Comparison of ENCODE assay signal across 18 cellular contexts in the genomic region with DNA sequence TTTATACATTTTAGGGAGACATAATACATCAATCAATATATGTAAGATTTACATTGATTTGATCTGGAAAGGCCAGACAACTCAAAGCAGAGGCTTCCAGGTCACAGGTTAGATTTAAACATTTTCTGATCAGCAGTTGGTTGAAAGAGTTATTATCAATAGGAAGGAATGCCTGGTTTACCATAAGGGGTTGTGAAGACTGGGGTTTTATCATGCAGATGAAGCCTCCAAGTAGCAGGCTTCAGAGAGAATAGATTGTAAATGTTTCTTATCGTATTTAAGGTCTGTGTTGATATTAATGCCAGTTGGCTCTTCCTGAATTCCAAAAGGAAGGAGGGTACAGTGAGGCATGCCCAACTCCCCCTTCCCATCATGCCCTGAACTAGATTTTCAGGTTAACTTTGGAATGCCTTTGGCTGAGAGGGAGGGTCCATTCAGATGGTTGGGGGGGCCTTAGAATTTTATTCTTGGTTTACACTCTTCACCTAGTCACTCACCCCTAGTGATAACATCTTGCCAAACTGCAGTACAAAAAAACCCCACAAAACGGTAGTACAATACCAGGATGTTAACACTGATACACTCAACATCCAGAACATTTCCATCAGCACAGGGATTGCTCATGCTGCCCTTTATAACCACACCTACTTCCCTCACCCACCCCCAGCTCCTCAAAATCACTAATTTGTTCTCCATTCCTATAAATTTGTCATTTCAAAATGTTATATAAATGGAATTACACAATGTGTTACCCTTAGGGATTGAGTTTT.
DNase-seq lines count a peak whose midpoint lies in the region; ATAC-seq and TF ChIP-seq lines count a peak whose summit lies in the region.
"Had no signal": no experiment of that assay in that cellular context is flagged by ENCODE, and none has a peak within 500 bp of the region (broad histone marks: within the 10 kb centered on the region; RNA-seq: fewer than 3 reads in every experiment).

No MANE protein-coding gene starts in this region.

- H3K4me3 ChIP-seq in breast epithelium: no peak overlapping the region
- no peak overlapping the region for H3K4me3 ChIP-seq in fibroblast of lung (replicated peaks in 1 of 4; ENCODE audit: control extremely low read depth in 1 of 4, insufficient read depth in 1 of 4, low read depth in 3 of 4, low read length in 4 of 4)
- H3K4me3 ChIP-seq: pancreas had no signal

- TF ChIP-seq POLR2A in breast epithelium (IDR thresholded peaks at IDR 0.05): no peak

- H3K9me3 ChIP-seq in breast epithelium: no peaks in the 10 kb centered on the region
- no peaks in the 10 kb centered on the region for H3K9me3 ChIP-seq in fibroblast of lung (ENCODE audit: control insufficient read depth, insufficient read depth, low read depth, low read length)
- H3K9me3 ChIP-seq: pancreas had no signal

- POLR2A ChIA-PET in MCF 10A (lab: Yijun Ruan, JAX): no interaction called here

- intact Hi-C loops in MCF 10A (cut with micrococcal nuclease) (loop anchor here (1.0 to 10.0 kb wide), 6 partner anchors 221 to 676 kb away; no protein-coding TSS in a partner anchor), breast epithelium (cut with DNase I; ENCODE audit: low total_unique reads) (no loop called here), sciatic nerve (cut with DNase I) (loop anchor here (10.0 kb wide), 2 partner anchors 326 to 516 kb away; no protein-coding TSS in a partner anchor)

- H4K20me1 ChIP-seq in fibroblast of lung (ENCODE audit: control insufficient read depth, extremely low read depth, insufficient read depth, low read length): no peaks in the 10 kb centered on the region

- no peak overlapping the region for H3K9ac ChIP-seq in fibroblast of lung (ENCODE audit: insufficient read depth, low read length)

- H3K27ac Mint-ChIP-seq in MCF 10A (ENCODE audit: low read depth, unreplicated experiment): no peak overlapping the region
- no peak overlapping the region for H3K27ac Mint-ChIP-seq in endothelial cell (ENCODE audit: unreplicated experiment)
- H3K27ac Mint-ChIP-seq: memory B cell, T-cell had no signal

- H3K36me3 ChIP-seq in breast epithelium (no peaks in the 10 kb centered on the region), fibroblast of lung (ENCODE audit: control insufficient read depth, insufficient read depth, low read length) (no peaks in the 10 kb centered on the region)
- H3K36me3 ChIP-seq: pancreas had no signal

- no peaks in the 10 kb centered on the region for H3K9me3 Mint-ChIP-seq in MCF 10A (ENCODE audit: unreplicated experiment)
- no peaks in the 10 kb centered on the region for H3K9me3 Mint-ChIP-seq in endothelial cell (ENCODE audit: unreplicated experiment)
- H3K9me3 Mint-ChIP-seq: memory B cell, T-cell had no signal

- H3K4me2 ChIP-seq in fibroblast of lung (ENCODE audit: extremely low read depth, insufficient read depth, low read length): no peak overlapping the region

- H3K79me2 ChIP-seq in fibroblast of lung (ENCODE audit: control insufficient read depth, insufficient read depth, low read length): no peaks in the 10 kb centered on the region

- peak; percentile 29 for ATAC-seq in sciatic nerve
- ATAC-seq: pancreas, T-cell had no signal

- H3K27me3 Mint-ChIP-seq in MCF 10A (ENCODE audit: insufficient read depth, unreplicated experiment) (no peaks in the 10 kb centered on the region), endothelial cell (ENCODE audit: unreplicated experiment) (no peaks in the 10 kb centered on the region)

- DNase-seq in MCF 10A (ENCODE audit: unreplicated experiment) (peak; percentile 30), breast epithelium (ENCODE audit: low spot score in 2 of 2) (no peak), RKO (ENCODE audit: low spot score) (peak; percentile 7), fibroblast of lung (ENCODE audit: low read depth in 2 of 2) (peak; percentile 41 to 58), sciatic nerve (ENCODE audit: low spot score) (no peak), endothelial cell (ENCODE audit: low spot score) (no peak), foreskin melanocyte (no peak), germinal center (ENCODE audit: low spot score) (no peak)
- DNase-seq: activated CD4-positive, alpha-beta T cell treated with anti-CD3 and anti-CD28 coated beads for 48 hours; aorta; DMS79; MM.1S; NCI-H2227 treated with DMSO at 0.1 percent for 48 hours; pancreas; stimulated activated CD8-positive, alpha-beta memory T cell treated with anti-CD3 and anti-CD28 coated beads, Interleukin-4, amount 100 ng/mL, for 48 hours; T-cell had no signal

- no peak overlapping the region for H3K4me3 Mint-ChIP-seq in MCF 10A (ENCODE audit: unreplicated experiment)
- H3K4me3 Mint-ChIP-seq in endothelial cell (ENCODE audit: unreplicated experiment): no peak overlapping the region
- H3K4me3 Mint-ChIP-seq: memory B cell, T-cell had no signal

- CTCF ChIA-PET in MCF 10A (lab: Yijun Ruan, JAX): interaction anchor here (1.2 kb wide), 1 partner anchor 70 kb away, joined by 5 read pairs; no protein-coding TSS in a partner anchor

- H3K36me3 Mint-ChIP-seq in MCF 10A (ENCODE audit: insufficient read depth, unreplicated experiment) (no peaks in the 10 kb centered on the region), endothelial cell (ENCODE audit: low read depth, unreplicated experiment) (no peaks in the 10 kb centered on the region)
- H3K36me3 Mint-ChIP-seq: memory B cell, T-cell had no signal

- H3K27ac ChIP-seq in breast epithelium (no peak overlapping the region), fibroblast of lung (ENCODE audit: insufficient read depth, low read length) (no peak overlapping the region)
- H3K27ac ChIP-seq: HL-60, pancreas had no signal

- peak; percentile 30 for TF ChIP-seq CTCF in MCF 10A (IDR thresholded peaks at IDR 0.05; ENCODE audit: unreplicated experiment)
- no peak for TF ChIP-seq CTCF in breast epithelium (IDR thresholded peaks at IDR 0.05)
- peak; percentile 32 to 43 for TF ChIP-seq CTCF in fibroblast of lung (conservative IDR thresholded peaks at IDR 0.05 in 1 of 2, IDR thresholded peaks at IDR 0.05 in 1 of 2; ENCODE audit: low read depth in 1 of 2, low read length in 2 of 2)
- no peak for TF ChIP-seq CTCF in endothelial cell (IDR thresholded peaks at IDR 0.05; ENCODE audit: unreplicated experiment)

- BruUV-seq in MCF 10A (replicated peaks; lab: Mats Ljungman, UMichigan): no TSS peak

- no peak overlapping the region for H2AFZ ChIP-seq in fibroblast of lung (ENCODE audit: low read length)

- no peaks in the 10 kb centered on the region for H3K4me1 ChIP-seq in breast epithelium
- H3K4me1 ChIP-seq in fibroblast of lung (ENCODE audit: control insufficient read depth, extremely low read depth, insufficient read depth, low read length): no peaks in the 10 kb centered on the region
- H3K4me1 ChIP-seq: pancreas had no signal

- H3K27me3 ChIP-seq in breast epithelium (no peaks in the 10 kb centered on the region), fibroblast of lung (ENCODE audit: control insufficient read depth, insufficient read depth, low read length) (no peaks in the 10 kb centered on the region)
- H3K27me3 ChIP-seq: pancreas had no signal

- peaks cover 5% of the 10 kb centered on the region for H3K4me1 Mint-ChIP-seq in MCF 10A (ENCODE audit: insufficient read depth, unreplicated experiment)
- H3K4me1 Mint-ChIP-seq in endothelial cell (ENCODE audit: unreplicated experiment): peaks cover 5% of the 10 kb centered on the region
- H3K4me1 Mint-ChIP-seq: memory B cell had no signal

Comparison
In these comparisons a context has a peak if more than half of its experiments do, and no peak if none do; other contexts are left out.
1. DNase-seq: peak in MCF 10A (single experiment), RKO (single experiment) and fibroblast of lung (2 of 2); none in breast epithelium (0 of 2), sciatic nerve (single experiment), endothelial cell (single experiment), foreskin melanocyte (single experiment) and germinal center (single experiment).
2. CTCF ChIP-seq: peak in MCF 10A (single experiment) and fibroblast of lung (2 of 2); none in breast epithelium (0 of 3) and endothelial cell (single experiment).